11 cellular contexts compared by ENCODE assay signal in genomic region chr5:180786398-180787005, GRCh38. TPM values are rescaled to one million over a fixed set of nuclear protein-coding genes. Genes with fewer than 3 reads are reported as not detected.
DNase-seq lines count a peak whose midpoint lies in the region; ATAC-seq and TF ChIP-seq lines count a peak whose summit lies in the region.
"Had no signal": no experiment of that assay in that cellular context is flagged by ENCODE, and none has a peak within 500 bp of the region (broad histone marks: within the 10 kb centered on the region; RNA-seq: fewer than 3 reads in every experiment).

No MANE protein-coding gene starts in this region.

- no peak for TF ChIP-seq EP300 in upper lobe of left lung (IDR thresholded peaks at IDR 0.05)

- no peak overlapping the region for H3K4me3 ChIP-seq in ectodermal cell (ENCODE audit: insufficient read depth, low read depth, low read length)
- no peak overlapping the region for H3K4me3 ChIP-seq in upper lobe of left lung

- TF ChIP-seq POLR2A in upper lobe of left lung (IDR thresholded peaks at IDR 0.05), result no peak

- H3K36me3 ChIP-seq in ectodermal cell (ENCODE audit: control insufficient read depth, insufficient read depth, low read length) (peaks cover 1% of the 10 kb centered on the region), upper lobe of left lung (peaks cover 13 to 41% (median 29%) of the 10 kb centered on the region in 4 donors)

- no peaks in the 10 kb centered on the region for H3K36me3 Mint-ChIP-seq in activated T-cell treated with anti-CD3 and anti-CD28 coated beads, Interleukin-2, amount 50 U/mL, for 72 hours (ENCODE audit: insufficient read depth in 2 of 2)
- peaks cover 1% of the 10 kb centered on the region for H3K36me3 Mint-ChIP-seq in activated T-cell treated with anti-CD3 and anti-CD28 coated beads, Interleukin-2, amount 50 U/mL, for 4 hours (ENCODE audit: insufficient read depth)
- no peaks in the 10 kb centered on the region for H3K36me3 Mint-ChIP-seq in naive B cell

- peak overlapping the region; percentile 72 for H3K27ac ChIP-seq in ectodermal cell (ENCODE audit: insufficient read depth, low read depth, low read length, poor library complexity, severe bottlenecking)
- peak overlapping the region; percentile 62 to 74 (median 73) for H3K27ac ChIP-seq in upper lobe of left lung
- H3K27ac ChIP-seq: C4-2B had no signal

- H3K27ac Mint-ChIP-seq in activated T-cell treated with anti-CD3 and anti-CD28 coated beads, Interleukin-2, amount 50 U/mL, for 72 hours, result peak overlapping the region; percentile 5
- peak overlapping the region; percentile 14 to 91 (median 74) for H3K27ac Mint-ChIP-seq in naive B cell

- DNase-seq in activated T-cell treated with anti-CD3 and anti-CD28 coated beads, Interleukin-2, amount 50 U/mL, for 72 hours, result no peak
- DNase-seq in activated T-cell treated with anti-CD3 and anti-CD28 coated beads, Interleukin-2, amount 50 U/mL, for 4 hours, result no peak
- no peak for DNase-seq in naive B cell
- DNase-seq in upper lobe of left lung, result no peak
- no peak for DNase-seq in GM19238 (ENCODE audit: insufficient read length, low spot score)

- no peak overlapping the region for H3K4me3 Mint-ChIP-seq in activated T-cell treated with anti-CD3 and anti-CD28 coated beads, Interleukin-2, amount 50 U/mL, for 72 hours
- no peak overlapping the region for H3K4me3 Mint-ChIP-seq in activated T-cell treated with anti-CD3 and anti-CD28 coated beads, Interleukin-2, amount 50 U/mL, for 4 hours
- no peak overlapping the region for H3K4me3 Mint-ChIP-seq in naive B cell

- H3K4me1 Mint-ChIP-seq in activated T-cell treated with anti-CD3 and anti-CD28 coated beads, Interleukin-2, amount 50 U/mL, for 72 hours (ENCODE audit: low read depth), result peaks cover 16% of the 10 kb centered on the region
- peaks cover 14% of the 10 kb centered on the region for H3K4me1 Mint-ChIP-seq in activated T-cell treated with anti-CD3 and anti-CD28 coated beads, Interleukin-2, amount 50 U/mL, for 4 hours (ENCODE audit: low read depth)
- H3K4me1 Mint-ChIP-seq in naive B cell, result peaks cover 30 to 49% (median 31%) of the 10 kb centered on the region in 3 donors

- WGBS in ectodermal cell, 2 experiments, result 65 to 71% methylated on average over 16 of the region's 16 CpGs
- WGBS in upper lobe of left lung, 2 donors, result 44 to 49% methylated on average over 16 of the region's 16 CpGs

- H3K27me3 Mint-ChIP-seq in activated T-cell treated with anti-CD3 and anti-CD28 coated beads, Interleukin-2, amount 50 U/mL, for 72 hours (ENCODE audit: low read depth), result no peaks in the 10 kb centered on the region
- H3K27me3 Mint-ChIP-seq in activated T-cell treated with anti-CD3 and anti-CD28 coated beads, Interleukin-2, amount 50 U/mL, for 4 hours (ENCODE audit: low read depth), result no peaks in the 10 kb centered on the region
- H3K27me3 Mint-ChIP-seq in naive B cell, result no peaks in the 10 kb centered on the region

- H3K4me1 ChIP-seq in ectodermal cell (ENCODE audit: control insufficient read depth, insufficient read depth, low read length) (peaks cover 32% of the 10 kb centered on the region), upper lobe of left lung (peaks cover 34 to 47% (median 39%) of the 10 kb centered on the region in 4 donors)

- no peak for ATAC-seq in activated T-cell treated with anti-CD3 and anti-CD28 coated beads, Interleukin-2, amount 50 U/mL, for 72 hours (replicated peaks in 1 of 2)
- ATAC-seq in activated T-cell treated with anti-CD3 and anti-CD28 coated beads, Interleukin-2, amount 50 U/mL, for 4 hours, result no peak
- no peak for ATAC-seq in naive B cell (ENCODE audit: low read depth in 2 of 2)
- ATAC-seq in upper lobe of left lung (ENCODE audit: low FRiP score in 2 of 2), result no peak
- ATAC-seq in HG02763 (IDR thresholded peaks at IDR 0.05; ENCODE audit: unreplicated experiment), result no peak
- ATAC-seq in HG02973 (IDR thresholded peaks at IDR 0.05; ENCODE audit: unreplicated experiment), result no peak

- no peak for TF ChIP-seq CTCF in upper lobe of left lung (IDR thresholded peaks at IDR 0.05)

- H3K9me3 ChIP-seq in ectodermal cell (ENCODE audit: control insufficient read depth, low read length) (no peaks in the 10 kb centered on the region), upper lobe of left lung (no peaks in the 10 kb centered on the region)

- H3K27me3 ChIP-seq in ectodermal cell (ENCODE audit: control insufficient read depth, insufficient read depth, low read length, poor library complexity, severe bottlenecking) (no peaks in the 10 kb centered on the region), upper lobe of left lung (no peaks in the 10 kb centered on the region)

- H3K9me3 Mint-ChIP-seq in activated T-cell treated with anti-CD3 and anti-CD28 coated beads, Interleukin-2, amount 50 U/mL, for 72 hours, result no peaks in the 10 kb centered on the region
- H3K9me3 Mint-ChIP-seq in activated T-cell treated with anti-CD3 and anti-CD28 coated beads, Interleukin-2, amount 50 U/mL, for 4 hours, result no peaks in the 10 kb centered on the region
- H3K9me3 Mint-ChIP-seq in naive B cell, result no peaks in the 10 kb centered on the region

RNA-seq across cellular contexts. Expression of gene MGAT1, which starts 16.1 kb away (rescaled TPM):
- 100 to 1,000 TPM; 102 to 109 TPM for total RNA-seq in activated T-cell treated with anti-CD3 and anti-CD28 coated beads, Interleukin-2, amount 50 U/mL, for 72 hours
- 10 to 100 TPM; 76.8 to 89.3 (median 85.0) TPM for total RNA-seq in activated T-cell treated with anti-CD3 and anti-CD28 coated beads, Interleukin-2, amount 50 U/mL, for 4 hours
- 80.0 TPM for polyA plus RNA-seq in ectodermal cell (2013, experiment 1 of 4)
- 82.0 TPM for polyA plus RNA-seq in ectodermal cell (2013, experiment 2 of 4)
- polyA plus RNA-seq in ectodermal cell (2013, experiment 3 of 4), result 50.9 TPM
- polyA plus RNA-seq in ectodermal cell (2013, experiment 4 of 4), result 56.3 TPM
- polyA plus RNA-seq in naive B cell (ENCODE audit: low read depth in 6 of 6), result 100 to 1,000 TPM in 2 of 6 donors, 10 to 100 TPM in 4; 71.9 to 121 (median 84.2) TPM
- 100 to 1,000 TPM; 148 to 392 (median 277) TPM for total RNA-seq in upper lobe of left lung

RNA-seq across cellular contexts. Expression of gene OR2Y1, which starts 46.6 kb away (rescaled TPM):
- not detected for total RNA-seq in activated T-cell treated with anti-CD3 and anti-CD28 coated beads, Interleukin-2, amount 50 U/mL, for 72 hours
- total RNA-seq in activated T-cell treated with anti-CD3 and anti-CD28 coated beads, Interleukin-2, amount 50 U/mL, for 4 hours, result not detected
- polyA plus RNA-seq in ectodermal cell (2013, experiment 1 of 4), result not detected
- polyA plus RNA-seq in ectodermal cell (2013, experiment 2 of 4), result not detected
- polyA plus RNA-seq in ectodermal cell (2013, experiment 3 of 4), result not detected
- polyA plus RNA-seq in ectodermal cell (2013, experiment 4 of 4), result not detected
- polyA plus RNA-seq in naive B cell (ENCODE audit: low read depth in 6 of 6), result not detected
- total RNA-seq in upper lobe of left lung, result not detected
- total RNA-seq: lower leg skin, RPMI7951 had no signal
